Comparison of ENCODE assay signal across 23 cellular contexts in genomic region chr4:17063870-17064269, GRCh38.
DNase-seq lines count a peak whose midpoint lies in the region; ATAC-seq, FAIRE-seq and TF ChIP-seq lines count a peak whose summit lies in the region.
"Had no signal": no experiment of that assay in that cellular context is flagged by ENCODE, and none has a peak within 500 bp of the region (broad histone marks: within the 10 kb centered on the region; RNA-seq: fewer than 3 reads in every experiment).

No MANE protein-coding gene starts in this region.

- FAIRE-seq in GM12891 (lab: Jason Lieb, UNC) = no peak

- peaks cover 0 to 26% (median 19%) of the 10 kb centered on the region in 4 donors for H3K4me1 ChIP-seq in esophagus muscularis mucosa
- H3K4me1 ChIP-seq in osteoblast (ENCODE audit: insufficient read depth, low read length) = peaks cover 54% of the 10 kb centered on the region
- peaks cover 0 to 19% (median 1%) of the 10 kb centered on the region in 4 donors for H3K4me1 ChIP-seq in tibial artery

- TF ChIP-seq POLR2A in esophagus muscularis mucosa (IDR thresholded peaks at IDR 0.05; ENCODE audit: low read depth) (no peak), GM12891 (IDR thresholded peaks at IDR 0.05; ENCODE audit: low read depth, low read length) (no peak)

- H3K9me3 ChIP-seq in esophagus muscularis mucosa (no peaks in the 10 kb centered on the region), osteoblast (ENCODE audit: low read depth, low read length) (no peaks in the 10 kb centered on the region), tibial artery (no peaks in the 10 kb centered on the region)
- H3K9me3 ChIP-seq: gastroesophageal sphincter, thoracic aorta had no signal

- no peaks in the 10 kb centered on the region for H4K20me1 ChIP-seq in osteoblast (ENCODE audit: insufficient read depth, low read length)

- no peak for TF ChIP-seq EP300 in esophagus muscularis mucosa (IDR thresholded peaks at IDR 0.05)

- 50% methylated on average over 4 of the region's 4 CpGs for WGBS in esophagus muscularis mucosa

- H3K27me3 ChIP-seq in esophagus muscularis mucosa (no peaks in the 10 kb centered on the region), osteoblast (ENCODE audit: insufficient read depth, low read length) (no peaks in the 10 kb centered on the region), tibial artery (no peaks in the 10 kb centered on the region)
- H3K27me3 ChIP-seq: gastroesophageal sphincter had no signal

- H3K4me3 ChIP-seq in esophagus muscularis mucosa (no peak overlapping the region), osteoblast (ENCODE audit: insufficient read depth, low read length) (peak overlapping the region; percentile 14), tibial artery (no peak overlapping the region)
- H3K4me3 ChIP-seq: coronary artery, gastroesophageal sphincter, thoracic aorta had no signal

- TF ChIP-seq CTCF in esophagus muscularis mucosa (IDR thresholded peaks at IDR 0.05) (no peak), osteoblast (IDR thresholded peaks at IDR 0.05; ENCODE audit: extremely low read depth, low read depth, low read length) (no peak), tibial artery (IDR thresholded peaks at IDR 0.05) (no peak)

- intact Hi-C loops in esophagus muscularis mucosa (cut with DNase I) = no loop called here
- intact Hi-C loops in tibial artery (cut with DNase I; ENCODE audit: low total_unique reads) = no loop called here

- H2AFZ ChIP-seq in osteoblast (ENCODE audit: low read length) = no peak overlapping the region

- peak overlapping the region; percentile 70 for H3K4me2 ChIP-seq in osteoblast (ENCODE audit: insufficient read depth, low read length)

- H3K27ac ChIP-seq in esophagus muscularis mucosa (replicated peaks in 1 of 4) (no peak overlapping the region), osteoblast (ENCODE audit: low read depth, low read length) (peak overlapping the region; percentile 77), tibial artery (no peak overlapping the region)
- H3K27ac ChIP-seq: coronary artery, gastroesophageal sphincter, HL-60, thoracic aorta had no signal

- no peaks in the 10 kb centered on the region for H3K79me2 ChIP-seq in osteoblast (ENCODE audit: insufficient read depth, low read length)

- ATAC-seq in GM19035 (IDR thresholded peaks at IDR 0.05; ENCODE audit: unreplicated experiment) = no peak
- ATAC-seq: activated CD4-positive, alpha-beta T cell treated with anti-CD3 and anti-CD28 coated beads for 36 hours; gastroesophageal sphincter; right cardiac atrium; Right ventricle myocardium inferior; T-cell had no signal

- no peaks in the 10 kb centered on the region for H3K36me3 ChIP-seq in esophagus muscularis mucosa
- H3K36me3 ChIP-seq in osteoblast (ENCODE audit: insufficient read depth, low read length) = no peaks in the 10 kb centered on the region
- no peaks in the 10 kb centered on the region for H3K36me3 ChIP-seq in tibial artery
- H3K36me3 ChIP-seq: gastroesophageal sphincter, thoracic aorta had no signal

- DNase-seq in AG20443 (ENCODE audit: low spot score) (peak; percentile 62), M059J (ENCODE audit: low read depth) (peak; percentile 82), esophagus muscularis mucosa (ENCODE audit: extremely low spot score) (peak; percentile 17), osteoblast (ENCODE audit: insufficient read length, low spot score, missing footprints) (peak; percentile 82), tibial artery (no peak), GM12891 (ENCODE audit: insufficient read length, low spot score) (no peak)
- DNase-seq in activated CD4-positive, alpha-beta T cell treated with anti-CD3 and anti-CD28 coated beads, Interleukin-2, amount 50 U/mL, for 1 hour = no peak
- DNase-seq: activated CD4-positive, alpha-beta T cell treated with anti-CD3 and anti-CD28 coated beads for 36 hours; activated naive CD8-positive, alpha-beta T cell treated with anti-CD3 and anti-CD28 coated beads for 36 hours; kidney glomerular epithelial cell; NCI-H1436 treated with DMSO at 0.1 percent for 48 hours; NCI-H2171; NCI-H748 treated with DMSO at 0.1 percent for 48 hours; occipital lobe; OCI-M1; right cardiac atrium; T-cell had no signal

TF ChIP-seq in GM12891, 5 proteins besides CTCF, POLR2A, EP300 and RAD21:
- TF ChIP-seq SPI1 (IDR thresholded peaks at IDR 0.05; ENCODE audit: low read depth, low read length) (no peak), POLR2AphosphoS5 (IDR thresholded peaks at IDR 0.05; ENCODE audit: low read depth, low read length) (no peak), TAF1 (IDR thresholded peaks at IDR 0.05; ENCODE audit: low read depth, low read length) (no peak), PAX5 (IDR thresholded peaks at IDR 0.05; ENCODE audit: insufficient read depth, low read length, severe bottlenecking) (no peak), POU2F2 (IDR thresholded peaks at IDR 0.05; ENCODE audit: low read depth, low read length) (no peak)

Comparison
In these comparisons a context has a peak if more than half of its experiments do, and no peak if none do; other contexts are left out.
1. DNase-seq: peak in AG20443 (single experiment), M059J (single experiment), esophagus muscularis mucosa (single experiment) and osteoblast (single experiment); none in tibial artery (0 of 2), GM12891 (single experiment) and activated CD4-positive, alpha-beta T cell treated with anti-CD3 and anti-CD28 coated beads, Interleukin-2, amount 50 U/mL, for 1 hour (single experiment).